Comparison of ENCODE assay signal across 28 cellular contexts in the genomic region with DNA sequence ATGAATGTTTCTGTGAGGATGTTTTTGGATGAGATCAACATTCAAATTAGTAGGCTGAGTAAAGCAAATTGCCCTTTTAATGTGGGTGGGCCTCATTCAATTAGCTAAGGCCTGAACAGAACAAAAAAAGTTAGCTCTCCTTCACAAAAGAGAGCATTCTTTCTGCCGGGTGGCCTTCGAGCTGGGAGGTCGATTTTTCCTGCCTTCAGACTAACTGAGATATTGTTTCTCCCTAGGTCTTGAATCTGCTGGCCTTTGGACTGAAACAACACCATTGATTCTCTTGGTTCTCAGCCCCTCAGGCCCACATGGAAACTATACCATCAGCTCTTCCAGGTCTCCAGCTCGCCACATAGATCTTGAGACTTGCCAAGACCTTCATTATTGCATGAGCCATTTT. TPM values are rescaled to one million over a fixed set of nuclear protein-coding genes. Genes with fewer than 3 reads are reported as not detected.
"Had no signal": no experiment of that assay in that cellular context is flagged by ENCODE, and none has a peak within 500 bp of the region (broad histone marks: within the 10 kb centered on the region; RNA-seq: fewer than 3 reads in every experiment).

No MANE protein-coding gene starts in this region.

- H3K4me3 Mint-ChIP-seq: activated CD8-positive, alpha-beta T cell treated with anti-CD3 and anti-CD28 coated beads, Interleukin-2, amount 10 ng/mL, durations not matched to agents 7 days and 5 days; activated naive CD4-positive, alpha-beta T cell treated with anti-CD3 and anti-CD28 coated beads, Interleukin-2, amount 50 U/mL, for 24 hours; activated T-cell treated with anti-CD3 and anti-CD28 coated beads, Interleukin-2, amount 50 U/mL, for 24 hours; activated T-helper 1 cell treated with anti-CD3 and anti-CD28 coated beads, Interleukin-12 subunit alpha, Interleukin-12 subunit beta, Interleukin-2, Interleukin-4 antibody, amounts not matched to agents 30 ng/mL and 10 ng/mL and 1 ng/mL, durations not matched to agents 14 hours and 24 hours and 36 hours; T-cell had no signal

- H3K4me1 ChIP-seq: breast epithelium had no signal

- H3K4me3 ChIP-seq: breast epithelium, SK-N-MC had no signal

- H3K9me3 Mint-ChIP-seq: activated naive CD4-positive, alpha-beta T cell treated with anti-CD3 and anti-CD28 coated beads, Interleukin-2, amount 50 U/mL, for 24 hours; activated T-cell treated with anti-CD3 and anti-CD28 coated beads, Interleukin-2, amount 50 U/mL, for 24 hours; activated T-helper 1 cell treated with anti-CD3 and anti-CD28 coated beads, Interleukin-12 subunit alpha, Interleukin-12 subunit beta, Interleukin-2, Interleukin-4 antibody, amounts not matched to agents 30 ng/mL and 10 ng/mL and 1 ng/mL, durations not matched to agents 14 hours and 24 hours and 36 hours; T-cell had no signal

- H3K27me3 Mint-ChIP-seq: activated naive CD4-positive, alpha-beta T cell treated with anti-CD3 and anti-CD28 coated beads, Interleukin-2, amount 50 U/mL, for 24 hours had no signal

- DNase-seq: activated CD4-positive, alpha-beta T cell treated with anti-CD3 and anti-CD28 coated beads for 4 hours; activated CD8-positive, alpha-beta memory T cell treated with anti-CD3 and anti-CD28 coated beads, Interleukin-2, amount 50 U/mL, for 48 hours; activated CD8-positive, alpha-beta T cell treated with anti-CD3 and anti-CD28 coated beads, Interleukin-2, amount 10 ng/mL, durations not matched to agents 7 days and 5 days; activated effector memory CD4-positive, alpha-beta T cell treated with Interleukin-2 at 50 U/mL for 16 hours; activated naive CD4-positive, alpha-beta T cell; activated T-cell treated with anti-CD3 and anti-CD28 coated beads, Interleukin-2, amount 50 U/mL, for 24 hours; aorta; caudate nucleus; KG1; NCI-H1092; NCI-H1417; NCI-H1930; NCI-H345; NCI-H510A; NCI-H526 treated with DMSO at 0.1 percent for 48 hours; NCI-H82; OCI-M1; Right ventricle myocardium superior; T-cell; T-helper 2 cell; WERI-Rb-1 had no signal

- H3K36me3 ChIP-seq: breast epithelium, WERI-Rb-1 had no signal

- H3K4me1 Mint-ChIP-seq: activated naive CD4-positive, alpha-beta T cell treated with anti-CD3 and anti-CD28 coated beads, Interleukin-2, amount 50 U/mL, for 24 hours; T-cell had no signal

- H3K9me3 ChIP-seq: breast epithelium had no signal

- H3K27ac ChIP-seq: breast epithelium, RWPE1, SK-N-MC, WERI-Rb-1 had no signal

- H3K27me3 ChIP-seq: breast epithelium had no signal

- H3K27ac Mint-ChIP-seq: activated CD8-positive, alpha-beta T cell treated with anti-CD3 and anti-CD28 coated beads, Interleukin-2, amount 10 ng/mL, durations not matched to agents 7 days and 5 days; activated naive CD4-positive, alpha-beta T cell treated with anti-CD3 and anti-CD28 coated beads, Interleukin-2, amount 50 U/mL, for 24 hours; activated T-cell treated with anti-CD3 and anti-CD28 coated beads, Interleukin-2, amount 50 U/mL, for 24 hours; activated T-helper 1 cell treated with anti-CD3 and anti-CD28 coated beads, Interleukin-12 subunit alpha, Interleukin-12 subunit beta, Interleukin-2, Interleukin-4 antibody, amounts not matched to agents 30 ng/mL and 10 ng/mL and 1 ng/mL, durations not matched to agents 14 hours and 24 hours and 36 hours; T-cell had no signal

- ATAC-seq: activated CD4-positive, CD25-positive, alpha-beta regulatory T cell treated with anti-CD3 and anti-CD28 coated beads, Interleukin-2, amount 50 U/mL, for 24 hours; activated CD8-positive, alpha-beta T cell treated with anti-CD3 and anti-CD28 coated beads, Interleukin-2, amount 10 ng/mL, durations not matched to agents 7 days and 5 days; Panc1; T-cell had no signal

- H3K36me3 Mint-ChIP-seq: activated naive CD4-positive, alpha-beta T cell treated with anti-CD3 and anti-CD28 coated beads, Interleukin-2, amount 50 U/mL, for 24 hours; T-cell had no signal

RNA-seq across cellular contexts. Expression of a gene that starts 29.1 kb away (rescaled TPM):
- total RNA-seq: activated CD8-positive, alpha-beta T cell treated with anti-CD3 and anti-CD28 coated beads, Interleukin-2, amount 10 ng/mL, durations not matched to agents 7 days and 5 days; activated T-helper 1 cell treated with anti-CD3 and anti-CD28 coated beads, Interleukin-12 subunit alpha, Interleukin-12 subunit beta, Interleukin-2, Interleukin-4 antibody, amounts not matched to agents 30 ng/mL and 10 ng/mL and 1 ng/mL, durations not matched to agents 14 hours and 24 hours and 36 hours had no signal
